ENCODE assay signal across 1 cellular context in the genomic region with DNA sequence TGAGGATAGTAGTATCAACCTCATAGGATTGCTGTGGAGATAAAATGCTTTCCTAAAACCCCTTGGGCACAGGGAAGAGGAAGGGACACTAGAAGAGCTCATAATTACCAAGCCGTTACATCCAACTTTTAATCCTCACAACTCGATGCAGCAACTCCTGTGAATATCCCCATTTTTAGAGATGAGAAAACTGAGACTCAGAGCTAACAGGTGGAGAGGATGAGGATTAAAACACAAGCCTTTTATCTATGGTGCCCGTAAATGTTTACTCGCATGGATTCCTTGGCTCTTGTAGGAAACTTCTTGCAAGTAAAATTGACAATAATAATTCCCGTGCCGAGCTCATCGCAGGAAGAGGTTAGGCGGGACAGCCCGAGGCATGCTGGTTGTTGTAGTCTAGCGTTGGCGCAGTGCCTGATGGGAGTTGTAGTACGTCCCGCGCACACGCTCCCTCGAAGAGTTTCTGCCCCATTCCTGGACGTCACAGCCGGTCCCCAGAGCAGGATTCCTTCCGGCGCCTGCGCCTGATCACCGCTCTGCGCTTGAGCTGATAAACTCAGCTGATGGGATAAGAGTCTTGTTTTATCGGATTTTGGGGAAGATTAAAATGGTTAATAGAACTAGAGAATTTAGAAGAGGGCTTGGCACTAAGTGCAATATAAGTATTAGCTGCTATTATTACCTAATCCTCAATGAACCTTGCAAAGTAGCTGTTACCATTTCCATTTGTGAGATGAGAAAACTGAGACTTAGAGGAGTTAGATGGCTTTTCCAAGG.
TF ChIP-seq lines count a peak whose summit lies in the region.

No MANE protein-coding gene starts in this region.

TF ChIP-seq in HEK293, 187 proteins besides CTCF, POLR2A, EP300 and RAD21 (continued from another document and continues in another):
- peak; percentile 72 for TF ChIP-seq ZNF518A (tag by site-specific recombination; conservative IDR thresholded peaks at IDR 0.05; ENCODE audit: low read depth)
- peak; percentile 67 for TF ChIP-seq SP2 (tag by site-specific recombination; IDR thresholded peaks at IDR 0.05)
- TF ChIP-seq ZNF341 (tag by site-specific recombination; IDR thresholded peaks at IDR 0.05; ENCODE audit: low read depth) = peak; percentile 74
- TF ChIP-seq SCRT2 (tag by site-specific recombination; IDR thresholded peaks at IDR 0.05) = peak; percentile 39; the same call in 1 of the 2 replicates
- peak; percentile 26; the same call in 1 of the 2 replicates for TF ChIP-seq GLIS1 (tag by site-specific recombination; IDR thresholded peaks at IDR 0.05)
- TF ChIP-seq TRIM28 (IDR thresholded peaks at IDR 0.05; ENCODE audit: borderline replicate concordance, low read length) = peak; percentile 28; the same call in 1 of the 2 replicates
- TF ChIP-seq ZBTB49 (tag by site-specific recombination; IDR thresholded peaks at IDR 0.05; ENCODE audit: low read depth) = no peak
- no peak for TF ChIP-seq ZNF677 (tag by site-specific recombination; IDR thresholded peaks at IDR 0.05)
- TF ChIP-seq ZNF274 (IDR thresholded peaks at IDR 0.05; ENCODE audit: low read length) = no peak
- no peak for TF ChIP-seq ZNF274 (tag by site-specific recombination; IDR thresholded peaks at IDR 0.05; ENCODE audit: borderline replicate concordance)
- TF ChIP-seq, protein P1, sequence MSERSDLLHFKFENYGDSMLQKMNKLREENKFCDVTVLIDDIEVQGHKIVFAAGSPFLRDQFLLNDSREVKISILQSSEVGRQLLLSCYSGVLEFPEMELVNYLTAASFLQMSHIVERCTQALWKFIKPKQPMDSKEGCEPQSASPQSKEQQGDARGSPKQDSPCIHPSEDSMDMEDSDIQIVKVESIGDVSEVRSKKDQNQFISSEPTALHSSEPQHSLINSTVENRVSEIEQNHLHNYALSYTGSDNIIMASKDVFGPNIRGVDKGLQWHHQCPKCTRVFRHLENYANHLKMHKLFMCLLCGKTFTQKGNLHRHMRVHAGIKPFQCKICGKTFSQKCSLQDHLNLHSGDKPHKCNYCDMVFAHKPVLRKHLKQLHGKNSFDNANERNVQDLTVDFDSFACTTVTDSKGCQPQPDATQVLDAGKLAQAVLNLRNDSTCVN (tag by site-specific recombination; optimal IDR thresholded peaks at IDR 0.05) = peak; percentile 42
- TF ChIP-seq, protein P2, sequence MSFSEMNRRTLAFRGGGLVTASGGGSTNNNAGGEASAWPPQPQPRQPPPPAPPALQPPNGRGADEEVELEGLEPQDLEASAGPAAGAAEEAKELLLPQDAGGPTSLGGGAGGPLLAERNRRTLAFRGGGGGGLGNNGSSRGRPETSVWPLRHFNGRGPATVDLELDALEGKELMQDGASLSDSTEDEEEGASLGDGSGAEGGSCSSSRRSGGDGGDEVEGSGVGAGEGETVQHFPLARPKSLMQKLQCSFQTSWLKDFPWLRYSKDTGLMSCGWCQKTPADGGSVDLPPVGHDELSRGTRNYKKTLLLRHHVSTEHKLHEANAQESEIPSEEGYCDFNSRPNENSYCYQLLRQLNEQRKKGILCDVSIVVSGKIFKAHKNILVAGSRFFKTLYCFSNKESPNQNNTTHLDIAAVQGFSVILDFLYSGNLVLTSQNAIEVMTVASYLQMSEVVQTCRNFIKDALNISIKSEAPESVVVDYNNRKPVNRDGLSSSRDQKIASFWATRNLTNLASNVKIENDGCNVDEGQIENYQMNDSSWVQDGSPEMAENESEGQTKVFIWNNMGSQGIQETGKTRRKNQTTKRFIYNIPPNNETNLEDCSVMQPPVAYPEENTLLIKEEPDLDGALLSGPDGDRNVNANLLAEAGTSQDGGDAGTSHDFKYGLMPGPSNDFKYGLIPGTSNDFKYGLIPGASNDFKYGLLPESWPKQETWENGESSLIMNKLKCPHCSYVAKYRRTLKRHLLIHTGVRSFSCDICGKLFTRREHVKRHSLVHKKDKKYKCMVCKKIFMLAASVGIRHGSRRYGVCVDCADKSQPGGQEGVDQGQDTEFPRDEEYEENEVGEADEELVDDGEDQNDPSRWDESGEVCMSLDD (tag by site-specific recombination; IDR thresholded peaks at IDR 0.05) = peak; percentile 87
- TF ChIP-seq ZNF639 (tag by site-specific recombination; IDR thresholded peaks at IDR 0.05) = no peak
- no peak for TF ChIP-seq GLI4 (tag by site-specific recombination; IDR thresholded peaks at IDR 0.05)
- peak; percentile 98 for TF ChIP-seq ZNF629 (tag by site-specific recombination; IDR thresholded peaks at IDR 0.05)
- TF ChIP-seq ZNF76 (tag by site-specific recombination; IDR thresholded peaks at IDR 0.05; ENCODE audit: borderline replicate concordance, low read depth) = peak; percentile 98
- TF ChIP-seq ZNF561 (tag by site-specific recombination; IDR thresholded peaks at IDR 0.05; ENCODE audit: borderline replicate concordance) = peak; percentile 50; the same call in 1 of the 2 replicates
- TF ChIP-seq ZBTB17 (tag by site-specific recombination; IDR thresholded peaks at IDR 0.05) = peak; percentile 88
- no peak for TF ChIP-seq ZNF366 (tag by site-specific recombination; conservative IDR thresholded peaks at IDR 0.05)
- TF ChIP-seq, protein P3, sequence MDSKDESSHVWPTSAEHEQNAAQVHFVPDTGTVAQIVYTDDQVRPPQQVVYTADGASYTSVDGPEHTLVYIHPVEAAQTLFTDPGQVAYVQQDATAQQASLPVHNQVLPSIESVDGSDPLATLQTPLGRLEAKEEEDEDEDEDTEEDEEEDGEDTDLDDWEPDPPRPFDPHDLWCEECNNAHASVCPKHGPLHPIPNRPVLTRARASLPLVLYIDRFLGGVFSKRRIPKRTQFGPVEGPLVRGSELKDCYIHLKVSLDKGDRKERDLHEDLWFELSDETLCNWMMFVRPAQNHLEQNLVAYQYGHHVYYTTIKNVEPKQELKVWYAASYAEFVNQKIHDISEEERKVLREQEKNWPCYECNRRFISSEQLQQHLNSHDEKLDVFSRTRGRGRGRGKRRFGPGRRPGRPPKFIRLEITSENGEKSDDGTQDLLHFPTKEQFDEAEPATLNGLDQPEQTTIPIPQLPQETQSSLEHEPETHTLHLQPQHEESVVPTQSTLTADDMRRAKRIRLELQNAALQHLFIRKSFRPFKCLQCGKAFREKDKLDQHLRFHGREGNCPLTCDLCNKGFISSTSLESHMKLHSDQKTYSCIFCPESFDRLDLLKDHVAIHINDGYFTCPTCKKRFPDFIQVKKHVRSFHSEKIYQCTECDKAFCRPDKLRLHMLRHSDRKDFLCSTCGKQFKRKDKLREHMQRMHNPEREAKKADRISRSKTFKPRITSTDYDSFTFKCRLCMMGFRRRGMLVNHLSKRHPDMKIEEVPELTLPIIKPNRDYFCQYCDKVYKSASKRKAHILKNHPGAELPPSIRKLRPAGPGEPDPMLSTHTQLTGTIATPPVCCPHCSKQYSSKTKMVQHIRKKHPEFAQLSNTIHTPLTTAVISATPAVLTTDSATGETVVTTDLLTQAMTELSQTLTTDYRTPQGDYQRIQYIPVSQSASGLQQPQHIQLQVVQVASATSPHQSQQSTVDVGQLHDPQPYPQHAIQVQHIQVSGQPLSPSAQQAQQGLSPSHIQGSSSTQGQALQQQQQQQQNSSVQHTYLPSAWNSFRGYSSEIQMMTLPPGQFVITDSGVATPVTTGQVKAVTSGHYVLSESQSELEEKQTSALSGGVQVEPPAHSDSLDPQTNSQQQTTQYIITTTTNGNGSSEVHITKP (tag by site-specific recombination; IDR thresholded peaks at IDR 0.05) = 0 out of 2 replicates have a peak, but pooled peaks have one; percentile 26
- TF ChIP-seq, protein P4, sequence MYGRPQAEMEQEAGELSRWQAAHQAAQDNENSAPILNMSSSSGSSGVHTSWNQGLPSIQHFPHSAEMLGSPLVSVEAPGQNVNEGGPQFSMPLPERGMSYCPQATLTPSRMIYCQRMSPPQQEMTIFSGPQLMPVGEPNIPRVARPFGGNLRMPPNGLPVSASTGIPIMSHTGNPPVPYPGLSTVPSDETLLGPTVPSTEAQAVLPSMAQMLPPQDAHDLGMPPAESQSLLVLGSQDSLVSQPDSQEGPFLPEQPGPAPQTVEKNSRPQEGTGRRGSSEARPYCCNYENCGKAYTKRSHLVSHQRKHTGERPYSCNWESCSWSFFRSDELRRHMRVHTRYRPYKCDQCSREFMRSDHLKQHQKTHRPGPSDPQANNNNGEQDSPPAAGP (tag by site-specific recombination; IDR thresholded peaks at IDR 0.05) = no peak
- peak; percentile 88 for TF ChIP-seq ZNF335 (tag by site-specific recombination; conservative IDR thresholded peaks at IDR 0.05)
- peak; percentile 67; the same call in 1 of the 2 replicates for TF ChIP-seq ZBTB48 (tag by site-specific recombination; IDR thresholded peaks at IDR 0.05)
- TF ChIP-seq ZSCAN30 (tag by site-specific recombination; IDR thresholded peaks at IDR 0.05) = 0 out of 2 replicates have a peak, but pooled peaks have one; percentile 27
- TF ChIP-seq, protein P5, sequence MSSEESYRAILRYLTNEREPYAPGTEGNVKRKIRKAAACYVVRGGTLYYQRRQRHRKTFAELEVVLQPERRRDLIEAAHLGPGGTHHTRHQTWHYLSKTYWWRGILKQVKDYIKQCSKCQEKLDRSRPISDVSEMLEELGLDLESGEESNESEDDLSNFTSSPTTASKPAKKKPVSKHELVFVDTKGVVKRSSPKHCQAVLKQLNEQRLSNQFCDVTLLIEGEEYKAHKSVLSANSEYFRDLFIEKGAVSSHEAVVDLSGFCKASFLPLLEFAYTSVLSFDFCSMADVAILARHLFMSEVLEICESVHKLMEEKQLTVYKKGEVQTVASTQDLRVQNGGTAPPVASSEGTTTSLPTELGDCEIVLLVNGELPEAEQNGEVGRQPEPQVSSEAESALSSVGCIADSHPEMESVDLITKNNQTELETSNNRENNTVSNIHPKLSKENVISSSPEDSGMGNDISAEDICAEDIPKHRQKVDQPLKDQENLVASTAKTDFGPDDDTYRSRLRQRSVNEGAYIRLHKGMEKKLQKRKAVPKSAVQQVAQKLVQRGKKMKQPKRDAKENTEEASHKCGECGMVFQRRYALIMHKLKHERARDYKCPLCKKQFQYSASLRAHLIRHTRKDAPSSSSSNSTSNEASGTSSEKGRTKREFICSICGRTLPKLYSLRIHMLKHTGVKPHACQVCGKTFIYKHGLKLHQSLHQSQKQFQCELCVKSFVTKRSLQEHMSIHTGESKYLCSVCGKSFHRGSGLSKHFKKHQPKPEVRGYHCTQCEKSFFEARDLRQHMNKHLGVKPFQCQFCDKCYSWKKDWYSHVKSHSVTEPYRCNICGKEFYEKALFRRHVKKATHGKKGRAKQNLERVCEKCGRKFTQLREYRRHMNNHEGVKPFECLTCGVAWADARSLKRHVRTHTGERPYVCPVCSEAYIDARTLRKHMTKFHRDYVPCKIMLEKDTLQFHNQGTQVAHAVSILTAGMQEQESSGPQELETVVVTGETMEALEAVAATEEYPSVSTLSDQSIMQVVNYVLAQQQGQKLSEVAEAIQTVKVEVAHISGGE (tag by site-specific recombination; conservative IDR thresholded peaks at IDR 0.05; ENCODE audit: low read depth) = peak; percentile 85
